In genomic region chr15:74253276-74253921, GRCh38 we compare ENCODE assay signal across 20 cellular contexts. TPM values are rescaled to one million over a fixed set of nuclear protein-coding genes. Genes with fewer than 3 reads are reported as not detected.
A peak's percentile ranks its signal among the peaks of the same experiment; 100 is the strongest.
DNase-seq lines count a peak whose midpoint lies in the region; ATAC-seq and TF ChIP-seq lines count a peak whose summit lies in the region.
"Had no signal": no experiment of that assay in that cellular context is flagged by ENCODE, and none has a peak within 500 bp of the region (broad histone marks: within the 10 kb centered on the region; RNA-seq: fewer than 3 reads in every experiment).

No MANE protein-coding gene starts in this region.

- CTCF ChIA-PET in A673 (lab: Charles Lee) = no interaction called here

- no peaks in the 10 kb centered on the region for H3K27me3 ChIP-seq in A673 (replicated peaks; ENCODE audit: insufficient read depth, low read depth, low read length, poor library complexity)
- peaks cover 45 to 57% of the 10 kb centered on the region in 2 experiments for H3K27me3 ChIP-seq in mesenchymal stem cell (ENCODE audit: control insufficient read depth in 1 of 2, insufficient read depth in 1 of 2, low read length in 2 of 2)
- H3K27me3 ChIP-seq: body of pancreas, right atrium auricular region, vagina had no signal

- H2BK5ac ChIP-seq in mesenchymal stem cell (ENCODE audit: low read depth, low read length, poor library complexity, severe bottlenecking) = no peak overlapping the region

- H2AFZ ChIP-seq in mesenchymal stem cell (ENCODE audit: low read depth, low read length) = no peak overlapping the region

- TF ChIP-seq CTCF in A673 (conservative IDR thresholded peaks at IDR 0.05; ENCODE audit: low read depth, low read length) (no peak), GM10266 (IDR thresholded peaks at IDR 0.05; ENCODE audit: control insufficient read depth, insufficient read depth, low read depth, missing control alignments) (no peak)

- peak overlapping the region; percentile 10 for H4K91ac ChIP-seq in mesenchymal stem cell (ENCODE audit: low read length)

- H3K9me3 ChIP-seq in A673 (ENCODE audit: low read depth, low read length, poor library complexity, severe bottlenecking) = no peaks in the 10 kb centered on the region
- no peaks in the 10 kb centered on the region for H3K9me3 ChIP-seq in mesenchymal stem cell (ENCODE audit: control insufficient read depth, low read length)
- H3K9me3 ChIP-seq: body of pancreas, neutrophil, right atrium auricular region, vagina had no signal

- no TSS peak for BruUV-seq in A673 (replicated peaks; lab: Mats Ljungman, UMichigan)

- H3K4me2 ChIP-seq in mesenchymal stem cell (ENCODE audit: low read length, poor library complexity, severe bottlenecking) = no peak overlapping the region
- H3K4me2 ChIP-seq: KMS-11 had no signal

- no peak overlapping the region for H3K9ac ChIP-seq in mesenchymal stem cell (ENCODE audit: low read length)
- H3K9ac ChIP-seq: KMS-11 had no signal

- H2BK15ac ChIP-seq in mesenchymal stem cell (ENCODE audit: low read depth, poor library complexity, severe bottlenecking) = no peak overlapping the region

- H3K14ac ChIP-seq in mesenchymal stem cell (ENCODE audit: low read length in 2 of 2) = no peak overlapping the region

- intact Hi-C loops in A673 (cut with micrococcal nuclease; ENCODE audit: unreplicated experiment) = no loop called here

- 52% methylated on average over 5 of the region's 6 CpGs for WGBS in mesenchymal stem cell

- ATAC-seq in GM21526 (IDR thresholded peaks at IDR 0.05; ENCODE audit: low FRiP score, unreplicated experiment) = no peak
- no peak for ATAC-seq in HG02623 (IDR thresholded peaks at IDR 0.05; ENCODE audit: unreplicated experiment)
- ATAC-seq: activated CD4-positive, CD25-positive, alpha-beta regulatory T cell treated with anti-CD3 and anti-CD28 coated beads, Interleukin-2, amount 50 U/mL, for 24 hours; body of pancreas had no signal

- no peak overlapping the region for H3K4ac ChIP-seq in mesenchymal stem cell (ENCODE audit: low read depth in 1 of 2, low read length in 2 of 2)

- H3K18ac ChIP-seq in mesenchymal stem cell (ENCODE audit: low read depth in 1 of 2, low read length in 2 of 2) = no peak overlapping the region

- H3K23ac ChIP-seq in mesenchymal stem cell (ENCODE audit: low read length in 2 of 2) = no peak overlapping the region

- POLR2A ChIA-PET in A673 (lab: Charles Lee; ENCODE audit: low non-redundant PET) = interaction anchor here (0.6 kb wide), 1 partner anchor 14 kb away, joined by 11 read pairs; no protein-coding TSS in a partner anchor

- H3K4me1 ChIP-seq in A673 (ENCODE audit: insufficient read depth, low read length, poor library complexity, severe bottlenecking) (peaks cover 14% of the 10 kb centered on the region), mesenchymal stem cell (ENCODE audit: control insufficient read depth, insufficient read depth, low read depth, low read length) (peaks cover 6% of the 10 kb centered on the region)

- H3K27ac ChIP-seq in A673 (ENCODE audit: low read depth, low read length, poor library complexity, severe bottlenecking) = no peak overlapping the region
- H3K27ac ChIP-seq in mesenchymal stem cell (ENCODE audit: low read length, poor library complexity, severe bottlenecking) = no peak overlapping the region
- H3K27ac ChIP-seq: body of pancreas, KMS-11, neutrophil, right atrium auricular region, vagina had no signal

- DNase-seq in A673 (ENCODE audit: low spot score) (peak; percentile 62), NAMALWA (ENCODE audit: low spot score) (peak; percentile 26), amniotic epithelial cell (ENCODE audit: low read depth) (peak; percentile 18), mesenchymal stem cell (no peak), glomerular visceral epithelial cell (ENCODE audit: extremely low spot score) (no peak), GM10266 (ENCODE audit: extremely low spot score) (no peak)
- DNase-seq: body of pancreas; CD4-positive, alpha-beta T cell; cortex of kidney; DMS79 treated with DMSO at 0.1 percent for 48 hours; stimulated activated CD4-positive, alpha-beta T cell treated with anti-CD3 and anti-CD28 coated beads, Interleukin-15, amount 100 ng/mL, for 24 hours; T1000 had no signal

- H2BK120ac ChIP-seq in mesenchymal stem cell (ENCODE audit: low read depth, low read length) = no peak overlapping the region

- H3K79me1 ChIP-seq in mesenchymal stem cell (replicated peaks; ENCODE audit: low read length, poor library complexity, severe bottlenecking) = no peaks in the 10 kb centered on the region

- H2AK5ac ChIP-seq in mesenchymal stem cell (ENCODE audit: low read length, severe bottlenecking) = no peak overlapping the region

- no peak overlapping the region for H2BK12ac ChIP-seq in mesenchymal stem cell (ENCODE audit: low read length in 2 of 2)

- H3K4me3 ChIP-seq in A673 (ENCODE audit: low read depth, low read length, poor library complexity, severe bottlenecking) = no peak overlapping the region
- no peak overlapping the region for H3K4me3 ChIP-seq in mesenchymal stem cell (ENCODE audit: insufficient read depth in 1 of 2, low read depth in 1 of 2, low read length in 2 of 2)
- H3K4me3 ChIP-seq: body of pancreas, right atrium auricular region, vagina had no signal

- H4K8ac ChIP-seq in mesenchymal stem cell (ENCODE audit: low read length) = no peak overlapping the region

- H3K36me3 ChIP-seq in A673 (ENCODE audit: insufficient read depth, low read length, poor library complexity, severe bottlenecking) = no peaks in the 10 kb centered on the region
- H3K36me3 ChIP-seq in mesenchymal stem cell (ENCODE audit: control insufficient read depth in 1 of 2, insufficient read depth in 2 of 2, low read depth in 1 of 2, low read length in 2 of 2) = no peaks in the 10 kb centered on the region
- H3K36me3 ChIP-seq: neutrophil, right atrium auricular region, vagina had no signal

RNA-seq across cellular contexts. Expression of gene CCDC33, which starts 17.3 kb away (rescaled TPM):
- total RNA-seq in A673 (2021) = not detected in 2 replicates
- 0.29 TPM for polyA plus RNA-seq in mesenchymal stem cell (2013, experiment 1 of 2)
- 0.40 TPM for polyA plus RNA-seq in mesenchymal stem cell (2013, experiment 2 of 2)
- total RNA-seq: body of pancreas; CD4-positive, alpha-beta T cell; mesenteric fat pad; right atrium auricular region; vagina had no signal

RNA-seq across cellular contexts. Expression of gene STRA6, which starts 50.8 kb away (rescaled TPM):
- total RNA-seq in A673 (2021) = 0.84 and 1.5 TPM in 2 replicates
- polyA plus RNA-seq in mesenchymal stem cell (2013, experiment 1 of 2) = 13.9 TPM
- polyA plus RNA-seq in mesenchymal stem cell (2013, experiment 2 of 2) = 12.6 TPM
- total RNA-seq: body of pancreas; CD4-positive, alpha-beta T cell; mesenteric fat pad had no signal

Comparison
In these comparisons a context has a peak if more than half of its experiments do, and no peak if none do; other contexts are left out.
1. DNase-seq: peak in A673 (single experiment), NAMALWA (single experiment) and amniotic epithelial cell (single experiment); none in mesenchymal stem cell (single experiment), glomerular visceral epithelial cell (single experiment) and GM10266 (single experiment).